1 cellular context compared by ENCODE assay signal in the genomic region with DNA sequence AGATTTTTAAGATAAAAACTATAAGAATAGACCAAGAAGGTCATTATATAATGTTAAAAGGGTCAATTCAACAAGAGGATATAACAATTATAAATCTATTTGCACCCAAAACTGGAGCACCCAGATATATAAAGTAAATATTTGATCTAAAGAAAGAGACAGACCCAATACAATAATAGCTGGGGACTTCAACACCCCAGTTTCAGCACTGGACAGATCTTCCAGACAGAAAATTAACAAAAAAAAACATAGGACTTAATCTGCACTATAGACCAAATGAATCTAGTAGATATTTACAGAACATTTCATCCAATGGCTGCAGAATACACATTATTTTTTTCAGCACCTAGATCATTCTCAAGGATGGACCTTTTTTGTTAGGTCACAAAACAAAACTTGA.
TF ChIP-seq lines count a peak whose summit lies in the region.

No MANE protein-coding gene starts in this region.

TF ChIP-seq in SK-N-SH treated with all-trans-retinoic acid at 6 μM for 48 hours, 23 proteins besides CTCF, POLR2A, EP300 and RAD21 (continued from another document):
- TF ChIP-seq, protein P1, sequence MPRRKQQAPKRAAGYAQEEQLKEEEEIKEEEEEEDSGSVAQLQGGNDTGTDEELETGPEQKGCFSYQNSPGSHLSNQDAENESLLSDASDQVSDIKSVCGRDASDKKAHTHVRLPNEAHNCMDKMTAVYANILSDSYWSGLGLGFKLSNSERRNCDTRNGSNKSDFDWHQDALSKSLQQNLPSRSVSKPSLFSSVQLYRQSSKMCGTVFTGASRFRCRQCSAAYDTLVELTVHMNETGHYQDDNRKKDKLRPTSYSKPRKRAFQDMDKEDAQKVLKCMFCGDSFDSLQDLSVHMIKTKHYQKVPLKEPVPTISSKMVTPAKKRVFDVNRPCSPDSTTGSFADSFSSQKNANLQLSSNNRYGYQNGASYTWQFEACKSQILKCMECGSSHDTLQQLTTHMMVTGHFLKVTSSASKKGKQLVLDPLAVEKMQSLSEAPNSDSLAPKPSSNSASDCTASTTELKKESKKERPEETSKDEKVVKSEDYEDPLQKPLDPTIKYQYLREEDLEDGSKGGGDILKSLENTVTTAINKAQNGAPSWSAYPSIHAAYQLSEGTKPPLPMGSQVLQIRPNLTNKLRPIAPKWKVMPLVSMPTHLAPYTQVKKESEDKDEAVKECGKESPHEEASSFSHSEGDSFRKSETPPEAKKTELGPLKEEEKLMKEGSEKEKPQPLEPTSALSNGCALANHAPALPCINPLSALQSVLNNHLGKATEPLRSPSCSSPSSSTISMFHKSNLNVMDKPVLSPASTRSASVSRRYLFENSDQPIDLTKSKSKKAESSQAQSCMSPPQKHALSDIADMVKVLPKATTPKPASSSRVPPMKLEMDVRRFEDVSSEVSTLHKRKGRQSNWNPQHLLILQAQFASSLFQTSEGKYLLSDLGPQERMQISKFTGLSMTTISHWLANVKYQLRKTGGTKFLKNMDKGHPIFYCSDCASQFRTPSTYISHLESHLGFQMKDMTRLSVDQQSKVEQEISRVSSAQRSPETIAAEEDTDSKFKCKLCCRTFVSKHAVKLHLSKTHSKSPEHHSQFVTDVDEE (CRISPR knock-in tag; IDR thresholded peaks at IDR 0.05): no peak
- TF ChIP-seq RARB (CRISPR knock-in tag; IDR thresholded peaks at IDR 0.05): no peak
- no peak for TF ChIP-seq GLIS3 (CRISPR knock-in tag; IDR thresholded peaks at IDR 0.05)
